8 cellular contexts compared by ENCODE assay signal in genomic region chr4:143335979-143336827, GRCh38.
DNase-seq lines count a peak whose midpoint lies in the region; TF ChIP-seq lines count a peak whose summit lies in the region.

No MANE protein-coding gene starts in this region.

- H3K4me3 ChIP-seq in coronary artery, result peak overlapping the region; percentile 97

- peak; percentile 69 for DNase-seq in activated CD8-positive, alpha-beta memory T cell treated with anti-CD3 and anti-CD28 coated beads for 24 hours
- no peak for DNase-seq in activated CD8-positive, alpha-beta memory T cell treated with anti-CD3 and anti-CD28 coated beads, Interleukin-2, amount 50 U/mL, for 4 hours
- DNase-seq in HCEC 1CT (peak; percentile 80), LoVo (ENCODE audit: low spot score) (peak; percentile 78), SW480 (ENCODE audit: low spot score) (peak; percentile 76), coronary artery (ENCODE audit: low spot score) (peak; percentile 93), kidney tubule cell (ENCODE audit: low spot score) (peak; percentile 88)
- peak; percentile 7 for DNase-seq in stimulated activated CD4-positive, alpha-beta T cell treated with anti-CD3 and anti-CD28 coated beads, Interleukin-12 subunit alpha, Interleukin-12 subunit beta, amount 100 ng/mL, for 4 hours

- no peak for TF ChIP-seq CTCF in coronary artery (IDR thresholded peaks at IDR 0.05)

- H3K27ac ChIP-seq in coronary artery, result peak overlapping the region; percentile 98
